23 cellular contexts compared by ENCODE assay signal in genomic region chr20:34008477-34008876, GRCh38. TPM values are rescaled to one million over a fixed set of nuclear protein-coding genes. Genes with fewer than 3 reads are reported as not detected.
DNase-seq lines count a peak whose midpoint lies in the region; ATAC-seq and TF ChIP-seq lines count a peak whose summit lies in the region.
"Had no signal": no experiment of that assay in that cellular context is flagged by ENCODE, and none has a peak within 500 bp of the region (broad histone marks: within the 10 kb centered on the region; RNA-seq: fewer than 3 reads in every experiment).

No MANE protein-coding gene starts in this region.

- POLR2A ChIA-PET in CD8-positive, alpha-beta memory T cell (lab: Charles Lee), result no interaction called here
- POLR2A ChIA-PET in activated naive CD8-positive, alpha-beta T cell treated with anti-CD3 and anti-CD28 coated beads, Interleukin-2, amount 10 ng/mL, durations not matched to agents 7 days and 5 days (lab: Charles Lee), result interaction anchor here (1.3 to 1.5 kb wide), 2 partner anchors 14 to 15 kb away, joined by 4 read pairs; partner anchors contain the start of gene RALY

- CTCF ChIA-PET in CD8-positive, alpha-beta memory T cell (lab: Charles Lee), result interaction anchor here (1.5 kb wide), 1 partner anchor 13 kb away, joined by 3 read pairs; no protein-coding TSS in a partner anchor

- 98 to 100% methylated on average over 1 of the region's 1 CpG for WGBS in heart right ventricle, 2 donors

- H3K27ac ChIP-seq in CD8-positive, alpha-beta memory T cell (ENCODE audit: low read depth, low read length), result no peak overlapping the region
- no peak overlapping the region for H3K27ac ChIP-seq in heart right ventricle
- H3K27ac ChIP-seq: C4-2B, HL-60 had no signal

- intact Hi-C loops in heart right ventricle (cut with DNase I), result no loop called here

- DNase-seq in activated T-cell treated with anti-CD3 and anti-CD28 coated beads, Interleukin-2, amount 50 U/mL, for 24 hours, result no peak
- DNase-seq in activated T-cell treated with anti-CD3 and anti-CD28 coated beads for 4 hours (no peak), progenitor cell of endocrine pancreas (ENCODE audit: low spot score, unreplicated experiment) (no peak), DMS53 (lab: John Stamatoyannopoulos, UW) (no peak), heart right ventricle (no peak), pons (ENCODE audit: low spot score) (no peak)
- DNase-seq in CD8-positive, alpha-beta memory T cell, result no peak
- DNase-seq in activated naive CD8-positive, alpha-beta T cell treated with anti-CD3 and anti-CD28 coated beads, Interleukin-2, amount 10 ng/mL, durations not matched to agents 7 days and 5 days, result no peak
- DNase-seq: ACHN; amygdala; cortex of kidney; kidney glomerular epithelial cell; mammary epithelial cell; NCI-H1105 treated with DMSO at 0.1 percent for 48 hours; NCI-H2081 treated with DMSO at 0.1 percent for 48 hours; right cardiac atrium; stimulated activated CD4-positive, alpha-beta T cell treated with anti-CD3 and anti-CD28 coated beads, Interleukin-12 subunit alpha, Interleukin-12 subunit beta, amount 100 ng/mL, for 4 hours; stimulated activated CD4-positive, alpha-beta T cell treated with anti-CD3 and anti-CD28 coated beads, Interleukin-4, amount 100 ng/mL, for 4 hours; upper lobe of left lung had no signal

- H3K4me3 Mint-ChIP-seq in activated T-cell treated with anti-CD3 and anti-CD28 coated beads, Interleukin-2, amount 50 U/mL, for 24 hours, result no peak overlapping the region
- H3K4me3 Mint-ChIP-seq in CD8-positive, alpha-beta memory T cell, result peak overlapping the region in 6 of 7 donors; percentile 16 to 81 (median 63)
- no peak overlapping the region for H3K4me3 Mint-ChIP-seq in activated naive CD8-positive, alpha-beta T cell treated with anti-CD3 and anti-CD28 coated beads, Interleukin-2, amount 10 ng/mL, durations not matched to agents 7 days and 5 days
- no peak overlapping the region for H3K4me3 Mint-ChIP-seq in progenitor cell of endocrine pancreas (ENCODE audit: low read depth)

- H3K27me3 ChIP-seq in CD8-positive, alpha-beta memory T cell (ENCODE audit: insufficient read depth, low read length, poor library complexity, severe bottlenecking), result no peaks in the 10 kb centered on the region
- H3K27me3 ChIP-seq in heart right ventricle, result no peaks in the 10 kb centered on the region
- H3K27me3 ChIP-seq: upper lobe of left lung had no signal

- H3K36me3 Mint-ChIP-seq in activated T-cell treated with anti-CD3 and anti-CD28 coated beads, Interleukin-2, amount 50 U/mL, for 24 hours (ENCODE audit: low read depth), result peaks cover 43% of the 10 kb centered on the region
- H3K36me3 Mint-ChIP-seq in CD8-positive, alpha-beta memory T cell, result peaks cover 0 to 18% (median 6%) of the 10 kb centered on the region in 3 donors
- peaks cover 28% of the 10 kb centered on the region for H3K36me3 Mint-ChIP-seq in activated naive CD8-positive, alpha-beta T cell treated with anti-CD3 and anti-CD28 coated beads, Interleukin-2, amount 10 ng/mL, durations not matched to agents 7 days and 5 days
- peaks cover 8% of the 10 kb centered on the region for H3K36me3 Mint-ChIP-seq in progenitor cell of endocrine pancreas (ENCODE audit: insufficient read depth)

- no peak for ATAC-seq in activated naive CD8-positive, alpha-beta T cell treated with anti-CD3 and anti-CD28 coated beads, Interleukin-2, amount 10 ng/mL, durations not matched to agents 7 days and 5 days (ENCODE audit: low read depth)
- ATAC-seq in heart right ventricle, result no peak
- ATAC-seq: Panc1, right cardiac atrium had no signal

- peak overlapping the region; percentile 81 for H3K27ac Mint-ChIP-seq in activated T-cell treated with anti-CD3 and anti-CD28 coated beads, Interleukin-2, amount 50 U/mL, for 24 hours
- peak overlapping the region; percentile 2 to 95 (median 62) for H3K27ac Mint-ChIP-seq in CD8-positive, alpha-beta memory T cell
- peak overlapping the region; percentile 81 for H3K27ac Mint-ChIP-seq in activated naive CD8-positive, alpha-beta T cell treated with anti-CD3 and anti-CD28 coated beads, Interleukin-2, amount 10 ng/mL, durations not matched to agents 7 days and 5 days
- H3K27ac Mint-ChIP-seq in progenitor cell of endocrine pancreas, result peak overlapping the region; percentile 32

- no peaks in the 10 kb centered on the region for H3K9me3 Mint-ChIP-seq in activated T-cell treated with anti-CD3 and anti-CD28 coated beads, Interleukin-2, amount 50 U/mL, for 24 hours
- H3K9me3 Mint-ChIP-seq in CD8-positive, alpha-beta memory T cell, result no peaks in the 10 kb centered on the region
- H3K9me3 Mint-ChIP-seq in activated naive CD8-positive, alpha-beta T cell treated with anti-CD3 and anti-CD28 coated beads, Interleukin-2, amount 10 ng/mL, durations not matched to agents 7 days and 5 days, result no peaks in the 10 kb centered on the region
- H3K9me3 Mint-ChIP-seq in progenitor cell of endocrine pancreas (ENCODE audit: low read depth), result peaks cover 3% of the 10 kb centered on the region

- H3K4me3 ChIP-seq in CD8-positive, alpha-beta memory T cell (ENCODE audit: low read length), result no peak overlapping the region
- no peak overlapping the region for H3K4me3 ChIP-seq in heart right ventricle
- H3K4me3 ChIP-seq: HAP-1, upper lobe of left lung had no signal

- no peaks in the 10 kb centered on the region for H3K9me3 ChIP-seq in CD8-positive, alpha-beta memory T cell (ENCODE audit: low read length)
- H3K9me3 ChIP-seq in heart right ventricle, result no peaks in the 10 kb centered on the region
- H3K9me3 ChIP-seq: HAP-1, upper lobe of left lung had no signal

- H3K4me1 Mint-ChIP-seq in activated T-cell treated with anti-CD3 and anti-CD28 coated beads, Interleukin-2, amount 50 U/mL, for 24 hours (ENCODE audit: low read depth), result peaks cover 88% of the 10 kb centered on the region
- H3K4me1 Mint-ChIP-seq in CD8-positive, alpha-beta memory T cell, result peaks cover 85 to 95% (median 95%) of the 10 kb centered on the region in 3 donors
- H3K4me1 Mint-ChIP-seq in activated naive CD8-positive, alpha-beta T cell treated with anti-CD3 and anti-CD28 coated beads, Interleukin-2, amount 10 ng/mL, durations not matched to agents 7 days and 5 days, result peaks cover 45% of the 10 kb centered on the region
- peaks cover 38% of the 10 kb centered on the region for H3K4me1 Mint-ChIP-seq in progenitor cell of endocrine pancreas (ENCODE audit: low read depth)

- no peak for TF ChIP-seq CTCF in progenitor cell of endocrine pancreas (IDR thresholded peaks at IDR 0.05; ENCODE audit: unreplicated experiment)
- no peak for TF ChIP-seq CTCF in heart right ventricle (IDR thresholded peaks at IDR 0.05)

- no peaks in the 10 kb centered on the region for H3K27me3 Mint-ChIP-seq in activated T-cell treated with anti-CD3 and anti-CD28 coated beads, Interleukin-2, amount 50 U/mL, for 24 hours
- no peaks in the 10 kb centered on the region for H3K27me3 Mint-ChIP-seq in CD8-positive, alpha-beta memory T cell
- H3K27me3 Mint-ChIP-seq in activated naive CD8-positive, alpha-beta T cell treated with anti-CD3 and anti-CD28 coated beads, Interleukin-2, amount 10 ng/mL, durations not matched to agents 7 days and 5 days, result no peaks in the 10 kb centered on the region
- no peaks in the 10 kb centered on the region for H3K27me3 Mint-ChIP-seq in progenitor cell of endocrine pancreas

- peaks cover 68% of the 10 kb centered on the region for H3K4me1 ChIP-seq in CD8-positive, alpha-beta memory T cell (ENCODE audit: insufficient read depth, low read length)
- H3K4me1 ChIP-seq in heart right ventricle, result peaks cover 0 to 89% (median 66%) of the 10 kb centered on the region in 9 donors

- no peaks in the 10 kb centered on the region for H3K36me3 ChIP-seq in CD8-positive, alpha-beta memory T cell (ENCODE audit: insufficient read depth, low read length)
- peaks cover 0 to 7% (median 0%) of the 10 kb centered on the region in 9 donors for H3K36me3 ChIP-seq in heart right ventricle
- H3K36me3 ChIP-seq: upper lobe of left lung had no signal

RNA-seq across cellular contexts. Expression of gene RALY, which starts 14.8 kb away (rescaled TPM):
- 100 to 1,000 TPM; 159 to 160 TPM for total RNA-seq in CD8-positive, alpha-beta memory T cell
- polyA plus RNA-seq in CD8-positive, alpha-beta memory T cell, result 230 TPM
- 100 to 1,000 TPM; 188 to 190 TPM for total RNA-seq in activated naive CD8-positive, alpha-beta T cell treated with anti-CD3 and anti-CD28 coated beads, Interleukin-2, amount 10 ng/mL, durations not matched to agents 7 days and 5 days
- total RNA-seq in progenitor cell of endocrine pancreas (228 and 236 TPM in 2 replicates), heart right ventricle (100 to 1,000 TPM in 9 of 10 donors, 10 to 100 TPM in 1; 84.3 to 125 (median 104) TPM)
- 100 to 1,000 TPM; 110 to 234 TPM for polyA plus RNA-seq in heart right ventricle

Comparison
In these comparisons a context has a peak if more than half of its experiments do, and no peak if none do; other contexts are left out.
1. H3K4me3 Mint-ChIP-seq: peak in CD8-positive, alpha-beta memory T cell (6 of 7); none in activated T-cell treated with anti-CD3 and anti-CD28 coated beads, Interleukin-2, amount 50 U/mL, for 24 hours (single experiment), activated naive CD8-positive, alpha-beta T cell treated with anti-CD3 and anti-CD28 coated beads, Interleukin-2, amount 10 ng/mL, durations not matched to agents 7 days and 5 days (single experiment) and progenitor cell of endocrine pancreas (single experiment).
2. Peak in every context shown above with its lines, with median percentiles within 50 percentile points of each other: H3K27ac Mint-ChIP-seq.